In the genomic region with DNA sequence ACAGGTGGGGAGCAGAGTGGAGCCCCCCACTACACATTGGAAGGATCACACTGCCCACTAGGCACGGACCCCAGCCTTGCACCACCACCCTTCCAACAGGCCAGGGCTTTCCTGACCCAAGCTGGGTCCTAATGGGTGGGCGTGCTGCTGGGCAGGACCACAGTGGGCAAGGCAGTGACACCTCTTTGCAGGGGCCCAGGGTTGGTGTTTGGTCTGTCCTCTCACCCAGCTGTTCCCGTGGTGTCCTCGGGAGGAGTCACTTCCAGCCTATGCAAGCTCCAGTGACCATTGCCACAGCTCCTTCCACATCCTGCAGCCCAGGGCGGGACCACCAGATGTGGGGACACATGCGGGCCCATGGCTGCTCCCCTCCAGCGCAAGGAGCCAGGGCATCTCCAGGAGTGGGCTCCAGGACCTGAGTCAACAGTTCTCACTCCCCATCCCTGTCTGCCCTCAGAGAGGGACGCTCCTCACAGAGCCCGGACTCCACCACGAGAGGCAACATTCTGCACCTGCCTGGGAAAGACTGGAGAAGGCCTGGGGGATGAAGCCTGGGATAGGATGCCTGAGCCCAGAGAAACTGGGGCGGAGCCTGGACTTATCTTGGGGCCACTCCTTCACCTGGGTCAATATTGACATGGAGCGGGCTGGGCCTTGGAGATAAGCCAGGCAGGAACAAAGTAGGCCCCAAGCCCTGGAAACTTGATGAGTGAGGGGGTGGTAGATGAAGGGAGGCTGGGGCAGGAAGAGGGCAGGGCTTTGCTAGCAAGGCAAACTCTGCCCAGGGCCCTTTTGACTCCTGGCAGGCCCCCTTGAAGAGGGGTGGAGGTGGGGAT, we compare ENCODE assay signal across 1 cellular context.
TF ChIP-seq lines count a peak whose summit lies in the region.

No MANE protein-coding gene starts in this region.

TF ChIP-seq in K562, 482 proteins besides CTCF, POLR2A, EP300 and RAD21 (continued from another document):
- TF ChIP-seq TFAP4 (CRISPR knock-in tag; IDR thresholded peaks at IDR 0.05; ENCODE audit: borderline replicate concordance) (peak; percentile 96), ARID1B (IDR thresholded peaks at IDR 0.05) (peak; percentile 100)
- TF ChIP-seq, protein P1, sequence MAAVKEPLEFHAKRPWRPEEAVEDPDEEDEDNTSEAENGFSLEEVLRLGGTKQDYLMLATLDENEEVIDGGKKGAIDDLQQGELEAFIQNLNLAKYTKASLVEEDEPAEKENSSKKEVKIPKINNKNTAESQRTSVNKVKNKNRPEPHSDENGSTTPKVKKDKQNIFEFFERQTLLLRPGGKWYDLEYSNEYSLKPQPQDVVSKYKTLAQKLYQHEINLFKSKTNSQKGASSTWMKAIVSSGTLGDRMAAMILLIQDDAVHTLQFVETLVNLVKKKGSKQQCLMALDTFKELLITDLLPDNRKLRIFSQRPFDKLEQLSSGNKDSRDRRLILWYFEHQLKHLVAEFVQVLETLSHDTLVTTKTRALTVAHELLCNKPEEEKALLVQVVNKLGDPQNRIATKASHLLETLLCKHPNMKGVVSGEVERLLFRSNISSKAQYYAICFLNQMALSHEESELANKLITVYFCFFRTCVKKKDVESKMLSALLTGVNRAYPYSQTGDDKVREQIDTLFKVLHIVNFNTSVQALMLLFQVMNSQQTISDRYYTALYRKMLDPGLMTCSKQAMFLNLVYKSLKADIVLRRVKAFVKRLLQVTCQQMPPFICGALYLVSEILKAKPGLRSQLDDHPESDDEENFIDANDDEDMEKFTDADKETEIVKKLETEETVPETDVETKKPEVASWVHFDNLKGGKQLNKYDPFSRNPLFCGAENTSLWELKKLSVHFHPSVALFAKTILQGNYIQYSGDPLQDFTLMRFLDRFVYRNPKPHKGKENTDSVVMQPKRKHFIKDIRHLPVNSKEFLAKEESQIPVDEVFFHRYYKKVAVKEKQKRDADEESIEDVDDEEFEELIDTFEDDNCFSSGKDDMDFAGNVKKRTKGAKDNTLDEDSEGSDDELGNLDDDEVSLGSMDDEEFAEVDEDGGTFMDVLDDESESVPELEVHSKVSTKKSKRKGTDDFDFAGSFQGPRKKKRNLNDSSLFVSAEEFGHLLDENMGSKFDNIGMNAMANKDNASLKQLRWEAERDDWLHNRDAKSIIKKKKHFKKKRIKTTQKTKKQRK (IDR thresholded peaks at IDR 0.05; ENCODE audit: borderline replicate concordance, low read depth, low read length): no peak
